In genomic region chr14:75982724-75983358, GRCh38 we compare ENCODE assay signal across 8 cellular contexts. TPM values are rescaled to one million over a fixed set of nuclear protein-coding genes. Genes with fewer than 3 reads are reported as not detected.
DNase-seq lines count a peak whose midpoint lies in the region; ATAC-seq, FAIRE-seq and TF ChIP-seq lines count a peak whose summit lies in the region.

No MANE protein-coding gene starts in this region.

- FAIRE-seq in kidney (lab: Jason Lieb, UNC) = no peak

- peak; percentile 29 to 45 for TF ChIP-seq CTCF in brain (conservative IDR thresholded peaks at IDR 0.05)
- TF ChIP-seq CTCF in kidney (IDR thresholded peaks at IDR 0.05; ENCODE audit: borderline replicate concordance, extremely low read depth, insufficient read depth) = no peak

- DNase-seq in Ammon's horn (ENCODE audit: low spot score) (peak; percentile 48), NCI-H1105 (lab: John Stamatoyannopoulos, UW) (peak; percentile 61), kidney (peak; percentile 91), SK-N-DZ (ENCODE audit: low spot score) (no peak), NCI-H526 (lab: John Stamatoyannopoulos, UW) (no peak)

- H3K9me3 ChIP-seq in kidney (ENCODE audit: control insufficient read depth in 1 of 2, low read length in 2 of 2) = no peaks in the 10 kb centered on the region

- no peaks in the 10 kb centered on the region for H3K9me3 Mint-ChIP-seq in brain
- no peaks in the 10 kb centered on the region for H3K9me3 Mint-ChIP-seq in stimulated activated memory B cell treated with anti-CD40 and anti-IgM and Interleukin-4, amounts not matched to agents 10 μg/mL and 1 μg/mL and 100 μg/mL, for 72 hours

- no peaks in the 10 kb centered on the region for H3K36me3 ChIP-seq in kidney (ENCODE audit: control insufficient read depth in 1 of 2, insufficient read depth in 2 of 2, low read length in 2 of 2)

- H3K36me3 Mint-ChIP-seq in brain = no peaks in the 10 kb centered on the region
- no peaks in the 10 kb centered on the region for H3K36me3 Mint-ChIP-seq in stimulated activated memory B cell treated with anti-CD40 and anti-IgM and Interleukin-4, amounts not matched to agents 10 μg/mL and 1 μg/mL and 100 μg/mL, for 72 hours

- peaks cover 77% of the 10 kb centered on the region for H3K4me1 Mint-ChIP-seq in brain
- peaks cover 49% of the 10 kb centered on the region for H3K4me1 Mint-ChIP-seq in stimulated activated memory B cell treated with anti-CD40 and anti-IgM and Interleukin-4, amounts not matched to agents 10 μg/mL and 1 μg/mL and 100 μg/mL, for 72 hours

- intact Hi-C loops in kidney (cut with DNase I) = loop anchor here (5.0 kb wide), 1 partner anchor 271 kb away; no protein-coding TSS in a partner anchor

- H3K4me3 ChIP-seq in kidney (ENCODE audit: low read length in 2 of 2) = peak overlapping the region; percentile 33 to 60

- peaks cover 5 to 11% of the 10 kb centered on the region in 2 donors for H3K4me1 ChIP-seq in kidney (ENCODE audit: control insufficient read depth in 1 of 2, insufficient read depth in 1 of 2, low read depth in 1 of 2, low read length in 2 of 2)

- peak overlapping the region in 4 of 5 experiments; percentile 27 to 94 (median 56) for H3K27ac Mint-ChIP-seq in brain
- H3K27ac Mint-ChIP-seq in stimulated activated memory B cell treated with anti-CD40 and anti-IgM and Interleukin-4, amounts not matched to agents 10 μg/mL and 1 μg/mL and 100 μg/mL, for 72 hours = peak overlapping the region; percentile 77

- peak overlapping the region; percentile 5 to 92 for H3K27ac ChIP-seq in kidney (ENCODE audit: low read depth in 2 of 2, low read length in 2 of 2)

- peaks cover 6% of the 10 kb centered on the region for H3K27me3 Mint-ChIP-seq in brain
- no peaks in the 10 kb centered on the region for H3K27me3 Mint-ChIP-seq in stimulated activated memory B cell treated with anti-CD40 and anti-IgM and Interleukin-4, amounts not matched to agents 10 μg/mL and 1 μg/mL and 100 μg/mL, for 72 hours

- peak overlapping the region in 1 of 2 donors; percentile 0 for H3K9ac ChIP-seq in kidney (ENCODE audit: low read length in 2 of 2)

- H3K4me3 Mint-ChIP-seq in brain = peak overlapping the region; percentile 67 to 98 (median 77)
- H3K4me3 Mint-ChIP-seq in stimulated activated memory B cell treated with anti-CD40 and anti-IgM and Interleukin-4, amounts not matched to agents 10 μg/mL and 1 μg/mL and 100 μg/mL, for 72 hours = peak overlapping the region; percentile 77

- peak; percentile 2 for ATAC-seq in GM19324 (IDR thresholded peaks at IDR 0.05; ENCODE audit: low FRiP score, unreplicated experiment)
- ATAC-seq in stimulated activated memory B cell treated with anti-CD40 and anti-IgM and Interleukin-4, amounts not matched to agents 10 μg/mL and 1 μg/mL and 100 μg/mL, for 72 hours = peak; percentile 55

RNA-seq across cellular contexts. Expression of gene TGFB3, which starts 1.0 kb away (rescaled TPM):
- polyA plus RNA-seq in brain (ENCODE audit: insufficient read depth, low read depth, low replicate concordance) (14.3 TPM), kidney (ENCODE audit: insufficient read depth, low read depth, low replicate concordance) (5.2 TPM)
- 39.5 TPM for total RNA-seq in kidney
- polyA plus RNA-seq in SK-N-DZ (2014; cell fraction: cytosol; rRNA removed) = 5.5 and 5.8 TPM in 2 replicates
- polyA plus RNA-seq in SK-N-DZ (2014; cell fraction: nucleus; rRNA removed) = 7.7 and 9.4 TPM in 2 replicates

RNA-seq across cellular contexts. Expression of gene IFT43, which starts 2.7 kb away (rescaled TPM):
- polyA plus RNA-seq in brain (ENCODE audit: insufficient read depth, low read depth, low replicate concordance) (34.1 TPM), kidney (ENCODE audit: insufficient read depth, low read depth, low replicate concordance) (86.3 TPM)
- total RNA-seq in kidney = 41.6 TPM
- polyA plus RNA-seq in SK-N-DZ (2014; cell fraction: cytosol; rRNA removed) = 38.0 and 64.5 TPM in 2 replicates
- polyA plus RNA-seq in SK-N-DZ (2014; cell fraction: nucleus; rRNA removed) = 68.1 and 79.6 TPM in 2 replicates

Comparison
In these comparisons a context has a peak if more than half of its experiments do, and no peak if none do; other contexts are left out.
1. DNase-seq: peak in Ammon's horn (single experiment), NCI-H1105 (single experiment) and kidney (single experiment); none in SK-N-DZ (single experiment) and NCI-H526 (0 of 2).